22 cellular contexts compared by ENCODE assay signal in the genomic region with DNA sequence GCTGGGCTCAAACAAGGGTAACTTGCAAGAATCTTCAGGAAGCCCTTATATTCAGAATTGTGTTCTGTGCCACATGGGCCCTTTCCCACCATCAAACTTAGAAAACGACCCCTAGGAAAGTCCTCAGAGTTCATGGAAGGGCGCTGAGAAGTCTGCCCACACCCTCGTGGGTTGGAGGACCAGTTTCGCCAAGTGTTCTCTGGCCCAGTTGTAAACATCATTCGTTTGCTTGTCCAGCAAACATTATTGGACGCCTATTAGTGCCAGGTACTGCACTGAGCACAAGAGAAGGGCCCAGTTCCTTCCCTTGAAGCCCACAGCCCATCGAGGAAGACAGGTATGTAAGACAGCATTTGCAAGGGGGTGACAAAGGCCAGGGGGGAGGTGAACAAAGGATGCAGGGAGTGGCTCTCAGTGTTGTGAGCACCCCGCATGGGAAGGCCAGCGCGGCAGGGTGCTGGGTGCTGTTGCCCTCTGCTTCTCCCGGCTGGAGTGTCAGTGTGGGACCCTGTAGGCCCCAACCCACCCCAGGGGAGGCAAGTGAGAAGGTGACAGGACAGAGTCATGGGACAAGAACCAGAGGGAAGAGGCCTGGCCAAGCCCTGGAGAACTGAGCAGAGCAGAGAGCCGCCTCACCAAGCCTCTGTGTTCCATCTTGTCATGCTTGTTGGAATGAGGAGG.
DNase-seq lines count a peak whose midpoint lies in the region; ATAC-seq and TF ChIP-seq lines count a peak whose summit lies in the region.
"Had no signal": no experiment of that assay in that cellular context is flagged by ENCODE, and none has a peak within 500 bp of the region (broad histone marks: within the 10 kb centered on the region; RNA-seq: fewer than 3 reads in every experiment).

No MANE protein-coding gene starts in this region.

- TF ChIP-seq CTCF in CD4-positive, alpha-beta T cell (IDR thresholded peaks at IDR 0.05): no peak
- no peak for TF ChIP-seq CTCF in osteoblast (IDR thresholded peaks at IDR 0.05; ENCODE audit: extremely low read depth, low read depth, low read length)

- H3K4me2 ChIP-seq in osteoblast (ENCODE audit: insufficient read depth, low read length): no peak overlapping the region

- H3K27ac ChIP-seq in CD4-positive, alpha-beta T cell (ENCODE audit: low read depth, low read length): peak overlapping the region; percentile 70
- no peak overlapping the region for H3K27ac ChIP-seq in osteoblast (ENCODE audit: low read depth, low read length)

- H3K9me3 Mint-ChIP-seq in activated T-cell treated with anti-CD3 and anti-CD28 coated beads, Interleukin-2, amount 50 U/mL, for 24 hours: peaks cover 10% of the 10 kb centered on the region
- peaks cover 5% of the 10 kb centered on the region for H3K9me3 Mint-ChIP-seq in CD4-positive, alpha-beta T cell
- peaks cover 5% of the 10 kb centered on the region for H3K9me3 Mint-ChIP-seq in activated CD8-positive, alpha-beta T cell treated with anti-CD3 and anti-CD28 coated beads, Interleukin-2, amount 10 ng/mL, durations not matched to agents 7 days and 5 days (ENCODE audit: insufficient read depth)

- H3K36me3 ChIP-seq in osteoblast (ENCODE audit: insufficient read depth, low read length): no peaks in the 10 kb centered on the region
- H3K36me3 ChIP-seq: BE2C had no signal

- peak overlapping the region; percentile 69 for H3K27ac Mint-ChIP-seq in activated T-cell treated with anti-CD3 and anti-CD28 coated beads, Interleukin-2, amount 50 U/mL, for 24 hours
- peak overlapping the region; percentile 90 for H3K27ac Mint-ChIP-seq in CD4-positive, alpha-beta T cell
- peak overlapping the region; percentile 86 for H3K27ac Mint-ChIP-seq in activated CD8-positive, alpha-beta T cell treated with anti-CD3 and anti-CD28 coated beads, Interleukin-2, amount 10 ng/mL, durations not matched to agents 7 days and 5 days
- H3K27ac Mint-ChIP-seq: type B pancreatic cell had no signal

- no peaks in the 10 kb centered on the region for H3K27me3 Mint-ChIP-seq in activated T-cell treated with anti-CD3 and anti-CD28 coated beads, Interleukin-2, amount 50 U/mL, for 24 hours
- no peaks in the 10 kb centered on the region for H3K27me3 Mint-ChIP-seq in CD4-positive, alpha-beta T cell
- no peaks in the 10 kb centered on the region for H3K27me3 Mint-ChIP-seq in activated CD8-positive, alpha-beta T cell treated with anti-CD3 and anti-CD28 coated beads, Interleukin-2, amount 10 ng/mL, durations not matched to agents 7 days and 5 days (ENCODE audit: low read depth)
- H3K27me3 Mint-ChIP-seq: type B pancreatic cell had no signal

- CTCF ChIA-PET in CD4-positive, alpha-beta T cell (lab: Charles Lee): no interaction called here
- CTCF ChIA-PET in activated CD8-positive, alpha-beta T cell treated with anti-CD3 and anti-CD28 coated beads, Interleukin-2, amount 10 ng/mL, durations not matched to agents 7 days and 5 days (lab: Charles Lee): interaction anchor here (1.2 to 4.1 kb wide), 2 partner anchors 8 to 26 kb away, joined by 4 to 44 read pairs; no protein-coding TSS in a partner anchor

- no peak for DNase-seq in activated T-cell treated with anti-CD3 and anti-CD28 coated beads, Interleukin-2, amount 50 U/mL, for 24 hours
- DNase-seq in activated T-cell treated with anti-CD3 and anti-CD28 coated beads for 4 hours (no peak), osteoblast (ENCODE audit: insufficient read length, low spot score, missing footprints) (peak; percentile 48), NOMO-1 treated with dmso at 0.1 percent for 144 hours (lab: John Stamatoyannopoulos, UW; ENCODE audit: unreplicated experiment) (no peak), DMS153 (lab: John Stamatoyannopoulos, UW) (no peak)
- DNase-seq in CD4-positive, alpha-beta T cell: no peak
- no peak for DNase-seq in activated CD8-positive, alpha-beta T cell treated with anti-CD3 and anti-CD28 coated beads, Interleukin-2, amount 10 ng/mL, durations not matched to agents 7 days and 5 days
- no peak for DNase-seq in stimulated activated CD4-positive, alpha-beta T cell treated with anti-CD3 and anti-CD28 coated beads, Interleukin-4, amount 100 ng/mL, for 24 hours
- DNase-seq: activated CD4-positive, alpha-beta T cell treated with anti-CD3 and anti-CD28 coated beads for 4 hours; BE2C; effector CD4-positive, alpha-beta T cell; hypothalamus; Kasumi-1; NCI-H1930; NCI-H226; NCI-H774; nucleus accumbens; OCI-M1; stimulated activated CD4-positive, alpha-beta T cell treated with anti-CD3 and anti-CD28 coated beads, Interleukin-4, amount 100 ng/mL, for 4 hours had no signal

- ATAC-seq in CD4-positive, alpha-beta T cell (ENCODE audit: poor library complexity): no peak
- no peak for ATAC-seq in activated CD8-positive, alpha-beta T cell treated with anti-CD3 and anti-CD28 coated beads, Interleukin-2, amount 10 ng/mL, durations not matched to agents 7 days and 5 days
- ATAC-seq: Right ventricle myocardium inferior had no signal

- no peaks in the 10 kb centered on the region for H3K79me2 ChIP-seq in osteoblast (ENCODE audit: insufficient read depth, low read length)

- H3K27me3 ChIP-seq in CD4-positive, alpha-beta T cell (ENCODE audit: control insufficient read depth, insufficient read depth, low read length): no peaks in the 10 kb centered on the region
- no peaks in the 10 kb centered on the region for H3K27me3 ChIP-seq in osteoblast (ENCODE audit: insufficient read depth, low read length)
- H3K27me3 ChIP-seq: BE2C had no signal

- POLR2A ChIA-PET in CD4-positive, alpha-beta T cell (lab: Charles Lee): no interaction called here
- POLR2A ChIA-PET in activated CD8-positive, alpha-beta T cell treated with anti-CD3 and anti-CD28 coated beads, Interleukin-2, amount 10 ng/mL, durations not matched to agents 7 days and 5 days (lab: Charles Lee): no interaction called here

- H3K4me3 ChIP-seq in osteoblast (ENCODE audit: insufficient read depth, low read length): no peak overlapping the region
- H3K4me3 ChIP-seq: lung had no signal

- peaks cover 17% of the 10 kb centered on the region for H3K4me1 ChIP-seq in osteoblast (ENCODE audit: insufficient read depth, low read length)

- H3K9me3 ChIP-seq in CD4-positive, alpha-beta T cell (ENCODE audit: control insufficient read depth, low read length): no peaks in the 10 kb centered on the region
- no peaks in the 10 kb centered on the region for H3K9me3 ChIP-seq in osteoblast (ENCODE audit: low read depth, low read length)
- H3K9me3 ChIP-seq: BE2C had no signal

- no peak overlapping the region for H3K4me3 Mint-ChIP-seq in activated T-cell treated with anti-CD3 and anti-CD28 coated beads, Interleukin-2, amount 50 U/mL, for 24 hours
- H3K4me3 Mint-ChIP-seq in CD4-positive, alpha-beta T cell: peak overlapping the region; percentile 49
- H3K4me3 Mint-ChIP-seq in activated CD8-positive, alpha-beta T cell treated with anti-CD3 and anti-CD28 coated beads, Interleukin-2, amount 10 ng/mL, durations not matched to agents 7 days and 5 days: peak overlapping the region; percentile 71
- H3K4me3 Mint-ChIP-seq: type B pancreatic cell had no signal

- intact Hi-C loops in CD4-positive, alpha-beta T cell (cut with DNase I, micrococcal nuclease): loop anchor here in 1 of 2 experiments (10.0 kb wide), 2 partner anchors 644 to 1036 kb away; a partner anchor contains a TSS

- H3K36me3 Mint-ChIP-seq in activated T-cell treated with anti-CD3 and anti-CD28 coated beads, Interleukin-2, amount 50 U/mL, for 24 hours (ENCODE audit: low read depth): peaks cover 19% of the 10 kb centered on the region
- no peaks in the 10 kb centered on the region for H3K36me3 Mint-ChIP-seq in CD4-positive, alpha-beta T cell (ENCODE audit: low read depth)
- peaks cover 33% of the 10 kb centered on the region for H3K36me3 Mint-ChIP-seq in activated CD8-positive, alpha-beta T cell treated with anti-CD3 and anti-CD28 coated beads, Interleukin-2, amount 10 ng/mL, durations not matched to agents 7 days and 5 days (ENCODE audit: low read depth)

- H2AFZ ChIP-seq in osteoblast (ENCODE audit: low read length): no peak overlapping the region

- peaks cover 92% of the 10 kb centered on the region for H3K4me1 Mint-ChIP-seq in activated T-cell treated with anti-CD3 and anti-CD28 coated beads, Interleukin-2, amount 50 U/mL, for 24 hours (ENCODE audit: low read depth)
- peaks cover 97% of the 10 kb centered on the region for H3K4me1 Mint-ChIP-seq in CD4-positive, alpha-beta T cell (ENCODE audit: low read depth)
- peaks cover 96% of the 10 kb centered on the region for H3K4me1 Mint-ChIP-seq in activated CD8-positive, alpha-beta T cell treated with anti-CD3 and anti-CD28 coated beads, Interleukin-2, amount 10 ng/mL, durations not matched to agents 7 days and 5 days (ENCODE audit: low read depth)

- H4K20me1 ChIP-seq in osteoblast (ENCODE audit: insufficient read depth, low read length): peaks cover 9% of the 10 kb centered on the region
